Comparison of ENCODE assay signal across 8 cellular contexts in the genomic region with DNA sequence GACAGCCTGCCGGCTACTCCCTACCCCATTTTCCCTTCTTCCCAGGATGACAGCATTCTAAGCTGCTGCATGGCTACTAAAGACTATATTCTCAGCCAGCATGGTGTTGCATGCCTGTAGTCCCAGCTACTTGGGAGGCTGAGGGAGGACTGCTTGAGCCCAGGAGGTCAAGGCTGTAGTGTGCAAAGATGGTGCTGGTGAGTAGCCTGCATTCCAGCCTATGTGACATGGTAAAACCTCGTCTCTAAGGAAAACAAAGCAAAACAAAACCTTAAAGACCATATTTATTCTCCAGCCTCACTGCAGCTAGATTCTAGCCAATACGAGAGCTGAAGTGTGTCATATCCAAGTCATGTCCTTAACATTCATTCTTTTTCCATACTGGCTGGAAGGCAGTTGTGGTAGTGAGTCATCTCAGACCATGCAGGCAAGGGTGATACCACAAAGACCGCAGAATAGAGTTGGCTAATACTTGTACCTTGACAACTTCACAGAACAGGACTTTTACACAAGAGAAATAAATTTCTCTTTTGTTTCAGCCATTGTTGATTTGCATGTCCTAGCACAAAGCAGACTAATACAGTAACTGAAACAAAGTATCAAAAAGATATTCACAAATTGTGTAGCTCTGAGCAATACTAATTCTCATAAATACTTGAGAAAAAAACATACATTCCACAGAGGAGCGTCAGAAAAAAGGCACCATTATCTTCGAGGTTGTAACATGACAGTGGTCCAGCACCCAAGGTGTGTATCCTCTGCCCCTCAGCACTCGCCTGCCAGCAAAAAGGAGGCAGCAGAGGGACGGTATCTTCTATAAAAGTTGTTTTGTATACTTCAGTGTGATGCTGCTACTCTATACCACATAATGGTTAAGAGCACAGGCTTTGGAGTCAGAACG. TPM values are rescaled to one million over a fixed set of nuclear protein-coding genes. Genes with fewer than 3 reads are reported as not detected.
A peak's percentile ranks its signal among the peaks of the same experiment; 100 is the strongest.
DNase-seq lines count a peak whose midpoint lies in the region; ATAC-seq and TF ChIP-seq lines count a peak whose summit lies in the region.

No MANE protein-coding gene starts in this region.

- H3K27me3 Mint-ChIP-seq in neural progenitor cell (ENCODE audit: insufficient read depth, low read depth), result no peaks in the 10 kb centered on the region

- H3K4me3 ChIP-seq in SK-N-SH (ENCODE audit: low read depth in 2 of 2, low read length in 1 of 2) (peak overlapping the region in 1 of 2 experiments; percentile 28; a peak in 2 of 4 replicates), neural progenitor cell (no peak overlapping the region)

- ATAC-seq in HG03066 (IDR thresholded peaks at IDR 0.05; ENCODE audit: low read depth, unreplicated experiment), result peak; percentile 79

- DNase-seq in activated T-cell treated with anti-CD3 and anti-CD28 coated beads for 48 hours (ENCODE audit: low read depth) (peak; percentile 20), SK-N-SH (no peak), dedifferentiated amniotic fluid mesenchymal stem cell (ENCODE audit: extremely low spot score) (peak; percentile 99), neural progenitor cell (ENCODE audit: low spot score) (no peak), NCI-H1048 (lab: John Stamatoyannopoulos, UW) (no peak), iPS-NIHi7 (ENCODE audit: extremely low spot score) (no peak)
- DNase-seq in activated T-cell treated with anti-CD3 and anti-CD28 coated beads, Interleukin-2, amount 50 U/mL, for 1 hour, result no peak

- H3K9me2 ChIP-seq in SK-N-SH, result no peaks in the 10 kb centered on the region

- no peak overlapping the region for H2AFZ ChIP-seq in SK-N-SH (ENCODE audit: low read depth)
- no peak overlapping the region for H2AFZ ChIP-seq in neural progenitor cell (replicated peaks)

- 23% methylated on average over 9 of the region's 9 CpGs for WGBS in SK-N-SH (ENCODE audit: low lambda C conversion rate)

- H3K4me3 Mint-ChIP-seq in neural progenitor cell, result no peak overlapping the region

- no peaks in the 10 kb centered on the region for H3K9me3 Mint-ChIP-seq in neural progenitor cell

- H3K4me2 ChIP-seq in SK-N-SH, result peak overlapping the region; percentile 62
- H3K4me2 ChIP-seq in neural progenitor cell, result no peak overlapping the region

- H3K36me3 ChIP-seq in SK-N-SH (replicated peaks in 1 of 2; ENCODE audit: control insufficient read depth in 1 of 2, insufficient read depth in 2 of 2, low read length in 1 of 2), result peaks cover 20 to 54% of the 10 kb centered on the region in 2 experiments
- peaks cover 6% of the 10 kb centered on the region for H3K36me3 ChIP-seq in neural progenitor cell

- H3K9ac ChIP-seq in SK-N-SH, result peak overlapping the region; percentile 77
- H3K9ac ChIP-seq in neural progenitor cell, result peak overlapping the region; percentile 15

- peaks cover 60% of the 10 kb centered on the region for H3K79me2 ChIP-seq in SK-N-SH (ENCODE audit: insufficient read depth)
- peaks cover 52% of the 10 kb centered on the region for H3K79me2 ChIP-seq in neural progenitor cell (ENCODE audit: low read depth)

- no peaks in the 10 kb centered on the region for H3K4me1 Mint-ChIP-seq in neural progenitor cell

- H4K20me1 ChIP-seq in SK-N-SH (ENCODE audit: insufficient read depth), result no peaks in the 10 kb centered on the region
- H4K20me1 ChIP-seq in neural progenitor cell (ENCODE audit: low read depth), result peaks cover 4% of the 10 kb centered on the region

- no peak overlapping the region for H3K27ac Mint-ChIP-seq in neural progenitor cell

- H3K27me3 ChIP-seq in SK-N-SH (ENCODE audit: insufficient read depth) (no peaks in the 10 kb centered on the region), neural progenitor cell (no peaks in the 10 kb centered on the region)

- peaks cover 36% of the 10 kb centered on the region for H3F3A ChIP-seq in SK-N-SH (replicated peaks; ENCODE audit: insufficient read depth)
- H3F3A ChIP-seq in neural progenitor cell (ENCODE audit: low read depth), result peaks cover 4% of the 10 kb centered on the region

- POLR2A ChIA-PET in SK-N-SH (lab: Yijun Ruan, JAX), result no interaction called here

- H3K27ac ChIP-seq in SK-N-SH (ENCODE audit: low read depth in 2 of 2, low read length in 1 of 2) (peak overlapping the region; percentile 48 to 99), neural progenitor cell (no peak overlapping the region)

- peaks cover 25% of the 10 kb centered on the region for H3K36me3 Mint-ChIP-seq in neural progenitor cell

- TF ChIP-seq CTCF in SK-N-SH (IDR thresholded peaks at IDR 0.05) (no peak; the same call in 1 of the 2 replicates), neural progenitor cell (IDR thresholded peaks at IDR 0.05) (no peak)

- H3K9me3 ChIP-seq in SK-N-SH (no peaks in the 10 kb centered on the region), neural progenitor cell (ENCODE audit: low read depth) (no peaks in the 10 kb centered on the region)

- TF ChIP-seq EP300 in SK-N-SH (IDR thresholded peaks at IDR 0.05; ENCODE audit: borderline replicate concordance in 1 of 2, low read depth in 1 of 2, low read length in 1 of 2), result peak in 1 of 2 experiments; percentile 83; a peak in 1 of 4 replicates

- TF ChIP-seq RAD21 in SK-N-SH (IDR thresholded peaks at IDR 0.05; ENCODE audit: low read length), result no peak

- CTCF ChIA-PET in SK-N-SH (lab: Yijun Ruan, JAX), result interaction anchor here (1.0 kb wide), 1 partner anchor 199 kb away, joined by 5 read pairs; no protein-coding TSS in a partner anchor

- H3K4me1 ChIP-seq in SK-N-SH (ENCODE audit: control insufficient read depth in 1 of 2, insufficient read depth in 2 of 2, low read depth in 1 of 2, low read length in 1 of 2) (peaks cover 0 to 16% of the 10 kb centered on the region in 2 experiments; a peak in 2 of 4 replicates), neural progenitor cell (no peaks in the 10 kb centered on the region)

TF ChIP-seq in SK-N-SH, 30 proteins besides CTCF, POLR2A, EP300 and RAD21 (continues in another document):
- TF ChIP-seq FOSL2 (IDR thresholded peaks at IDR 0.05; ENCODE audit: borderline replicate concordance, low read depth) (peak; percentile 93), TCF12 (IDR thresholded peaks at IDR 0.05) (peak; percentile 86), YY1 (IDR thresholded peaks at IDR 0.05; ENCODE audit: low read depth) (peak; percentile 30; the same call in 1 of the 2 replicates), MEF2A (IDR thresholded peaks at IDR 0.05; ENCODE audit: borderline replicate concordance, low read depth) (no peak), JUND (IDR thresholded peaks at IDR 0.05) (peak; percentile 95), TEAD4 (IDR thresholded peaks at IDR 0.05; ENCODE audit: borderline replicate concordance, insufficient read depth) (peak; percentile 55; the same call in 1 of the 2 replicates), TAF1 (IDR thresholded peaks at IDR 0.05; ENCODE audit: borderline replicate concordance, low read depth, low read length) (peak; percentile 67; the same call in 1 of the 2 replicates), NFIC (IDR thresholded peaks at IDR 0.05; ENCODE audit: borderline replicate concordance) (peak; percentile 72), SIN3A (IDR thresholded peaks at IDR 0.05; ENCODE audit: borderline replicate concordance, low read depth, low read length) (0 out of 2 replicates have a peak, but pooled peaks have one; percentile 48), USF1 (IDR thresholded peaks at IDR 0.05; ENCODE audit: borderline replicate concordance, low read depth) (0 out of 2 replicates have a peak, but pooled peaks have one; percentile 38), RCOR1 (IDR thresholded peaks at IDR 0.05; ENCODE audit: low read length) (no peak), NRF1 (IDR thresholded peaks at IDR 0.05; ENCODE audit: low read depth, low read length) (no peak), RXRA (IDR thresholded peaks at IDR 0.05; ENCODE audit: borderline replicate concordance, low read depth) (peak; percentile 48; the same call in 1 of the 2 replicates), GATA2 (CRISPR knock-in tag; IDR thresholded peaks at IDR 0.05) (no peak), MAX (IDR thresholded peaks at IDR 0.05; ENCODE audit: low read depth) (peak; percentile 57)
- TF ChIP-seq, protein P1, sequence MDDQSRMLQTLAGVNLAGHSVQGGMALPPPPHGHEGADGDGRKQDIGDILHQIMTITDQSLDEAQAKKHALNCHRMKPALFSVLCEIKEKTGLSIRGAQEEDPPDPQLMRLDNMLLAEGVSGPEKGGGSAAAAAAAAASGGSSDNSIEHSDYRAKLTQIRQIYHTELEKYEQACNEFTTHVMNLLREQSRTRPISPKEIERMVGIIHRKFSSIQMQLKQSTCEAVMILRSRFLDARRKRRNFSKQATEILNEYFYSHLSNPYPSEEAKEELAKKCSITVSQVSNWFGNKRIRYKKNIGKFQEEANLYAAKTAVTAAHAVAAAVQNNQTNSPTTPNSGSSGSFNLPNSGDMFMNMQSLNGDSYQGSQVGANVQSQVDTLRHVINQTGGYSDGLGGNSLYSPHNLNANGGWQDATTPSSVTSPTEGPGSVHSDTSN (IDR thresholded peaks at IDR 0.05), result peak; percentile 58

RNA-seq across cellular contexts. Expression of gene PBRM1, which starts 14.8 kb away (rescaled TPM):
- polyA plus RNA-seq in SK-N-SH (2012; rRNA removed), result 14.0 and 14.3 TPM in 2 replicates
- 13.5 and 14.0 TPM in 2 replicates for polyA plus RNA-seq in SK-N-SH (2012; cell fraction: cytosol; rRNA removed)
- 14.1 and 19.1 TPM in 2 replicates for polyA plus RNA-seq in SK-N-SH (2012; cell fraction: nucleus; rRNA removed)
- 88.6 and 116 TPM in 2 replicates for total RNA-seq in neural progenitor cell (ENCODE audit: low replicate concordance)

RNA-seq across cellular contexts. Expression of gene GNL3, which starts 15.0 kb away (rescaled TPM):
- polyA plus RNA-seq in SK-N-SH (2012; rRNA removed), result 55.0 and 77.0 TPM in 2 replicates
- 58.5 and 71.5 TPM in 2 replicates for polyA plus RNA-seq in SK-N-SH (2012; cell fraction: cytosol; rRNA removed)
- polyA plus RNA-seq in SK-N-SH (2012; cell fraction: nucleus; rRNA removed), result 107 and 224 TPM in 2 replicates
- 113 and 169 TPM in 2 replicates for total RNA-seq in neural progenitor cell (ENCODE audit: low replicate concordance)

RNA-seq across cellular contexts. Expression of gene GLT8D1, which starts 34.7 kb away (rescaled TPM):
- polyA plus RNA-seq in SK-N-SH (2012; rRNA removed), result 102 and 135 TPM in 2 replicates
- polyA plus RNA-seq in SK-N-SH (2012; cell fraction: cytosol; rRNA removed), result 117 and 120 TPM in 2 replicates
- polyA plus RNA-seq in SK-N-SH (2012; cell fraction: nucleus; rRNA removed), result 140 and 196 TPM in 2 replicates
- total RNA-seq in neural progenitor cell (ENCODE audit: low replicate concordance), result 76.3 and 88.0 TPM in 2 replicates

RNA-seq across cellular contexts. Expression of gene SPCS1, which starts 35.0 kb away (rescaled TPM):
- 191 and 198 TPM in 2 replicates for polyA plus RNA-seq in SK-N-SH (2012; rRNA removed)
- polyA plus RNA-seq in SK-N-SH (2012; cell fraction: cytosol; rRNA removed), result 226 and 248 TPM in 2 replicates
- 34.2 and 53.4 TPM in 2 replicates for polyA plus RNA-seq in SK-N-SH (2012; cell fraction: nucleus; rRNA removed)
- 142 and 162 TPM in 2 replicates for total RNA-seq in neural progenitor cell (ENCODE audit: low replicate concordance)

Comparison
In these comparisons a context has a peak if more than half of its experiments do, and no peak if none do; other contexts are left out.
1. DNase-seq: peak in activated T-cell treated with anti-CD3 and anti-CD28 coated beads for 48 hours (single experiment) and dedifferentiated amniotic fluid mesenchymal stem cell (single experiment); none in activated T-cell treated with anti-CD3 and anti-CD28 coated beads, Interleukin-2, amount 50 U/mL, for 1 hour (single experiment), SK-N-SH (single experiment), neural progenitor cell (single experiment), NCI-H1048 (single experiment) and iPS-NIHi7 (single experiment).